In the genomic region with DNA sequence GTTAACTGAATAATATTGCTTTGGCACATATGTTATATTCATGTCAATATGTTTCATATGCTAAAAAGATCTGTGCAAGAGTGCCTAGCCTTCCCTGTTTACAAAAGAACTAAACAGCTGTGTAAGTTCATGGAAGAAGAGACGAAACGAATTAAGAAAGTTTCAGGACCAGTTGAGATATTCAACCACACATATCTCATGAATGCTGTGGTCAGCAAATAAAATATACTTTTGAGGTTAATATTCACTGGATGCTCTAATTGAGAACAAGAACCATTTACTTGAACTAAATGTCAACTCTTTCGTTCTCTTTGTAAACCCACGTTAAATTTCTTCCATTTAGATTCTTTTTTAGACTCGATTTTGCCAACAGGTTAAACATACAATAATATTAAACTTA, we compare ENCODE assay signal across 23 cellular contexts.
"Had no signal": no experiment of that assay in that cellular context is flagged by ENCODE, and none has a peak within 500 bp of the region (broad histone marks: within the 10 kb centered on the region; RNA-seq: fewer than 3 reads in every experiment).

No MANE protein-coding gene starts in this region.

- DNase-seq: MG63, NCI-H1092 treated with DMSO at 0.1 percent for 48 hours, NCI-H1436, NCI-H187, NCI-H2029, NCI-H2081 treated with DMSO at 0.1 percent for 48 hours, NCI-H2171, NCI-H226, NCI-H446, NCI-H510A, NCI-H524 treated with DMSO at 0.1 percent for 48 hours, NCI-H69, NCI-H774, Right ventricle myocardium superior, RPMI8226, SIG-M5, SW 1271, T-cell had no signal

- H3K4me1 ChIP-seq: SJSA1 had no signal

- ATAC-seq: T-cell had no signal

- H3K27ac ChIP-seq: HL-60, SJSA1, SK-N-MC had no signal

- H3K36me3 ChIP-seq: MG63, SJSA1 had no signal

- FAIRE-seq: HTR-8/SVneo, RCC 7860 had no signal

- H3K9me3 ChIP-seq: MG63, SJSA1 had no signal

- H3K27me3 ChIP-seq: MG63, SJSA1 had no signal

- H3K4me3 ChIP-seq: MG63, SJSA1, SK-N-MC had no signal
